Comparison of ENCODE assay signal across 9 cellular contexts in genomic region chr22:50756949-50757491, GRCh38. TPM values are rescaled to one million over a fixed set of nuclear protein-coding genes. Genes with fewer than 3 reads are reported as not detected.
A peak's percentile ranks its signal among the peaks of the same experiment; 100 is the strongest.
DNase-seq lines count a peak whose midpoint lies in the region; ATAC-seq, FAIRE-seq and TF ChIP-seq lines count a peak whose summit lies in the region.
"Not testable (repeated sequence)": the region's sequence is repeated elsewhere in the genome, so short reads cannot be mapped to it uniquely, and the experiment has no call there.
"Had no signal": no experiment of that assay in that cellular context is flagged by ENCODE, and none has a peak within 500 bp of the region (broad histone marks: within the 10 kb centered on the region; RNA-seq: fewer than 3 reads in every experiment).

No MANE protein-coding gene starts in this region.

- H3K27ac ChIP-seq in HepG2 (ENCODE audit: extremely low read length, insufficient read depth, low read length): peak overlapping the region; percentile 52
- not testable (repeated sequence) for H3K27ac ChIP-seq in skeletal muscle tissue (ENCODE audit: low read depth, low read length); testis

- peak overlapping the region; percentile 80 for H3K4me3 Mint-ChIP-seq in activated T-helper 2 cell treated with anti-CD3 and anti-CD28 coated beads, Interferon-gamma antibody, Interleukin-2, Interleukin-4, amounts not matched to agents 10 μg/mL and 5 μg/mL and 100 μg/mL, durations not matched to agents 14 hours and 24 hours and 36 hours (ENCODE audit: low read depth)
- H3K4me3 Mint-ChIP-seq in endothelial cell (ENCODE audit: unreplicated experiment): peak overlapping the region; percentile 97

- H3K4me3 ChIP-seq in HepG2 (replicated peaks in 1 of 3; ENCODE audit: insufficient read depth in 1 of 3, low read depth in 2 of 3, low read length in 3 of 3) (peak overlapping the region; percentile 54 to 64 (median 55)), skeletal muscle tissue (ENCODE audit: low read length in 3 of 3) (peak overlapping the region in 2 of 3 donors; percentile 67 to 68), testis (peak overlapping the region; percentile 46 to 61)

- H3K9ac ChIP-seq in ES-I3 (ENCODE audit: low read depth, low read length) (peak overlapping the region; percentile 50), HepG2 (ENCODE audit: insufficient read depth, low read depth, low read length) (peak overlapping the region; percentile 34; the same call in 1 of the 2 replicates)
- not testable (repeated sequence) for H3K9ac ChIP-seq in skeletal muscle tissue (ENCODE audit: low read depth in 1 of 3, low read length in 3 of 3)

- TSS peak; percentile 60 for BruUV-seq in HepG2 (replicated peaks; lab: Mats Ljungman, UMichigan)

- not testable (repeated sequence) for H2AFZ ChIP-seq in HepG2 (ENCODE audit: low read length)

- not testable (repeated sequence) for H3K9me3 ChIP-seq in ES-I3 (ENCODE audit: control insufficient read depth, insufficient read depth, low read length); HepG2 (ENCODE audit: low read length); skeletal muscle tissue (ENCODE audit: control insufficient read depth in 3 of 3, low read length in 3 of 3); testis

- peak overlapping the region; percentile 57 for H3K27ac Mint-ChIP-seq in activated T-helper 2 cell treated with anti-CD3 and anti-CD28 coated beads, Interferon-gamma antibody, Interleukin-2, Interleukin-4, amounts not matched to agents 10 μg/mL and 5 μg/mL and 100 μg/mL, durations not matched to agents 14 hours and 24 hours and 36 hours
- peak overlapping the region; percentile 85 for H3K27ac Mint-ChIP-seq in endothelial cell (ENCODE audit: unreplicated experiment)

- in situ Hi-C loops in HepG2 (cut with HindIII; ENCODE audit: extremely low pct_ligation_motif_present, low pct_unique_long_range_greater_than_20kb): not testable (repeated sequence)

- peaks cover 15% of the 10 kb centered on the region for H3K4me1 Mint-ChIP-seq in activated T-helper 2 cell treated with anti-CD3 and anti-CD28 coated beads, Interferon-gamma antibody, Interleukin-2, Interleukin-4, amounts not matched to agents 10 μg/mL and 5 μg/mL and 100 μg/mL, durations not matched to agents 14 hours and 24 hours and 36 hours (ENCODE audit: low read depth)
- H3K4me1 Mint-ChIP-seq in endothelial cell (ENCODE audit: unreplicated experiment): peaks cover 10% of the 10 kb centered on the region

- peak in 1 of 2 experiments; percentile 38; a peak in 1 of 4 replicates for TF ChIP-seq POLR2A in HepG2 (IDR thresholded peaks at IDR 0.05; ENCODE audit: insufficient read depth in 1 of 2, low read depth in 2 of 2, low read length in 2 of 2)
- not testable (repeated sequence) for TF ChIP-seq POLR2A in testis (IDR thresholded peaks at IDR 0.05)

- peak; percentile 8 for DNase-seq in NCI-H146 treated with DMSO at 0.1 percent for 48 hours (lab: John Stamatoyannopoulos, UW; ENCODE audit: unreplicated experiment)
- DNase-seq in T-helper 2 cell: peak in 4 of 5 experiments; percentile 13 to 65 (median 56)
- peak; percentile 58 for DNase-seq in activated T-helper 2 cell treated with anti-CD3 and anti-CD28 coated beads, Interferon-gamma antibody, Interleukin-2, Interleukin-4, amounts not matched to agents 10 μg/mL and 5 μg/mL and 100 μg/mL, durations not matched to agents 14 hours and 24 hours and 36 hours (ENCODE audit: low spot score)
- peak; percentile 47 for DNase-seq in endothelial cell (ENCODE audit: low spot score)
- peak; percentile 46 for DNase-seq in HepG2 (ENCODE audit: low spot score)
- peak; percentile 50 for DNase-seq in testis

- WGBS in HepG2 (ENCODE audit: low lambda C conversion rate): 0% methylated on average over 5 of the region's 24 CpGs
- 4 to 18% methylated on average over 12 to 24 of the region's 24 CpGs for WGBS in testis, 2 donors

- H3K27me3 Mint-ChIP-seq in activated T-helper 2 cell treated with anti-CD3 and anti-CD28 coated beads, Interferon-gamma antibody, Interleukin-2, Interleukin-4, amounts not matched to agents 10 μg/mL and 5 μg/mL and 100 μg/mL, durations not matched to agents 14 hours and 24 hours and 36 hours (ENCODE audit: low read depth): peaks cover 23% of the 10 kb centered on the region
- not testable (repeated sequence) for H3K27me3 Mint-ChIP-seq in endothelial cell (ENCODE audit: unreplicated experiment)

- H3K27me3 ChIP-seq in HepG2 (ENCODE audit: control insufficient read depth in 1 of 2, insufficient read depth in 2 of 2, low read length in 2 of 2); skeletal muscle tissue (ENCODE audit: control insufficient read depth in 3 of 3, insufficient read depth in 3 of 3, low read length in 3 of 3); testis: not testable (repeated sequence)

- TF ChIP-seq CTCF in endothelial cell (IDR thresholded peaks at IDR 0.05; ENCODE audit: unreplicated experiment); testis (IDR thresholded peaks at IDR 0.05): not testable (repeated sequence)
- peak; percentile 76 for TF ChIP-seq CTCF in HepG2 (CRISPR knock-in tag; IDR thresholded peaks at IDR 0.05)

- POLR2A ChIA-PET in HepG2 (lab: Yijun Ruan, JAX): interaction anchor here (0.8 to 1.2 kb wide), 4 partner anchors 57 to 231 kb away, joined by 3 to 7 read pairs (median 4); partner anchors contain the start of genes ARSA and SCO2

- TF ChIP-seq RAD21 in HepG2 (CRISPR knock-in tag; IDR thresholded peaks at IDR 0.05): not testable (repeated sequence)

- H3K4me2 ChIP-seq in HepG2 (ENCODE audit: low read depth, low read length): peak overlapping the region; percentile 73

- not testable (repeated sequence) for H3K36me3 ChIP-seq in ES-I3 (ENCODE audit: insufficient read depth, low read length); HepG2 (replicated peaks in 1 of 2; ENCODE audit: control insufficient read depth in 1 of 2, insufficient read depth in 2 of 2, low read length in 2 of 2); skeletal muscle tissue (ENCODE audit: control insufficient read depth in 3 of 3, insufficient read depth in 3 of 3, low read length in 3 of 3); testis (ENCODE audit: low read depth, missing control alignments)

- H3K9me3 Mint-ChIP-seq in activated T-helper 2 cell treated with anti-CD3 and anti-CD28 coated beads, Interferon-gamma antibody, Interleukin-2, Interleukin-4, amounts not matched to agents 10 μg/mL and 5 μg/mL and 100 μg/mL, durations not matched to agents 14 hours and 24 hours and 36 hours; endothelial cell (ENCODE audit: unreplicated experiment): not testable (repeated sequence)

- TF ChIP-seq EP300 in HepG2 (IDR thresholded peaks at IDR 0.05; ENCODE audit: low read depth in 2 of 2, low read length in 2 of 2); HepG2 (CRISPR knock-in tag; IDR thresholded peaks at IDR 0.05; ENCODE audit: borderline replicate concordance): not testable (repeated sequence)

- ATAC-seq in HepG2: not testable (repeated sequence)

- CTCF ChIA-PET in HepG2 (lab: Yijun Ruan, JAX; ENCODE audit: low intra/inter-chr PET ratio, low total read pairs): not testable (repeated sequence)

- not testable (repeated sequence) for H3K4me1 ChIP-seq in ES-I3 (ENCODE audit: insufficient read depth, low read length); HepG2 (ENCODE audit: insufficient read depth, low read length); skeletal muscle tissue (ENCODE audit: control insufficient read depth in 3 of 3, insufficient read depth in 3 of 3, low read length in 3 of 3); testis

- FAIRE-seq in HepG2 (lab: Jason Lieb, UNC): not testable (repeated sequence)

- intact Hi-C loops in activated T-helper 2 cell treated with anti-CD3 and anti-CD28 coated beads, Interferon-gamma antibody, Interleukin-2, Interleukin-4, amounts not matched to agents 10 μg/mL and 5 μg/mL and 100 μg/mL, durations not matched to agents 14 hours and 24 hours and 36 hours (cut with micrococcal nuclease); HepG2 (cut with micrococcal nuclease; ENCODE audit: unreplicated experiment); testis (cut with DNase I; ENCODE audit: low total_unique reads): not testable (repeated sequence)

- H3K36me3 Mint-ChIP-seq in activated T-helper 2 cell treated with anti-CD3 and anti-CD28 coated beads, Interferon-gamma antibody, Interleukin-2, Interleukin-4, amounts not matched to agents 10 μg/mL and 5 μg/mL and 100 μg/mL, durations not matched to agents 14 hours and 24 hours and 36 hours (ENCODE audit: low read depth); endothelial cell (ENCODE audit: low read depth, unreplicated experiment): not testable (repeated sequence)

- not testable (repeated sequence) for H3K79me2 ChIP-seq in HepG2 (ENCODE audit: insufficient read depth, low read length)

- not testable (repeated sequence) for H4K20me1 ChIP-seq in HepG2 (ENCODE audit: insufficient read depth, low read length)

RNA-seq across cellular contexts. Expression of gene ACR, which starts 19.0 kb away (rescaled TPM):
- total RNA-seq in activated T-helper 2 cell treated with anti-CD3 and anti-CD28 coated beads, Interferon-gamma antibody, Interleukin-2, Interleukin-4, amounts not matched to agents 10 μg/mL and 5 μg/mL and 100 μg/mL, durations not matched to agents 14 hours and 24 hours and 36 hours: not detected in 2 replicates
- 2.8 TPM for total RNA-seq in endothelial cell (ENCODE audit: unreplicated experiment)
- total RNA-seq in HepG2 (2016; rRNA removed; fragmentation: Illumina TruSeq; extraction: Trizol): not detected in 2 replicates
- total RNA-seq in HepG2 (2016; cell fraction: cytosol; rRNA removed; fragmentation: Illumina TruSeq; extraction: Trizol; ENCODE audit: low read depth): not detected in 2 replicates
- not detected in 2 replicates for total RNA-seq in HepG2 (2016; cell fraction: insoluble cytoplasmic fraction; rRNA removed; fragmentation: Illumina TruSeq; extraction: Trizol)
- not detected in 2 replicates for total RNA-seq in HepG2 (2016; cell fraction: membrane; rRNA removed; fragmentation: Illumina TruSeq; extraction: Trizol)
- not detected in 2 replicates for total RNA-seq in HepG2 (2016; cell fraction: nucleus; rRNA removed; fragmentation: Illumina TruSeq; extraction: Trizol)
- polyA plus RNA-seq in HepG2 (2011; rRNA removed): 0.15 and 0.29 TPM in 2 replicates
- polyA plus RNA-seq in HepG2 (2011; cell fraction: cytosol; rRNA removed): 0.04 and 0.12 TPM in 2 replicates
- polyA plus RNA-seq in HepG2 (2011; cell fraction: nucleus; rRNA removed): 0.51 and 0.73 TPM in 2 replicates
- polyA plus RNA-seq in HepG2 (2012): 0.44 TPM in 1 of 2 replicates, not detected in the other
- not detected in 2 replicates for polyA plus RNA-seq in HepG2 (2016; cell fraction: cytosol; fragmentation: Illumina TruSeq; extraction: Trizol; ENCODE audit: low read depth)
- polyA plus RNA-seq in HepG2 (2016; cell fraction: insoluble cytoplasmic fraction; fragmentation: Illumina TruSeq; extraction: Trizol; ENCODE audit: low read depth): not detected in 2 replicates
- polyA plus RNA-seq in HepG2 (2016; cell fraction: membrane; fragmentation: Illumina TruSeq; extraction: Trizol; ENCODE audit: low read depth): not detected in 2 replicates
- polyA plus RNA-seq in HepG2 (2016; cell fraction: nucleus; fragmentation: Illumina TruSeq; extraction: Trizol; ENCODE audit: insufficient read depth, low read depth): not detected in 2 replicates
- not detected in 2 replicates for polyA minus RNA-seq in HepG2 (2011; rRNA and poly(A)+ RNA removed; ENCODE audit: low replicate concordance)
- polyA minus RNA-seq in HepG2 (2011; cell fraction: cytosol; rRNA and poly(A)+ RNA removed): not detected in 2 replicates
- 0.62 and 0.77 TPM in 2 replicates for polyA minus RNA-seq in HepG2 (2011; cell fraction: nucleus; rRNA and poly(A)+ RNA removed)
- total RNA-seq in skeletal muscle tissue: 0.52 TPM
- total RNA-seq in testis: 10 to 100 TPM; 49.5 to 88.7 TPM
- 181 TPM for polyA plus RNA-seq in testis (ENCODE audit: insufficient read depth, low read depth, low replicate concordance)
- total RNA-seq: T-helper 2 cell treated with Interferon-gamma antibody and Interleukin-4, amounts not matched to agents 100 ng/mL and 5 ng/mL, for 36 hours had no signal

RNA-seq across cellular contexts. Expression of gene RABL2B, which starts 26.4 kb away (rescaled TPM):
- 34.9 and 35.7 TPM in 2 replicates for total RNA-seq in activated T-helper 2 cell treated with anti-CD3 and anti-CD28 coated beads, Interferon-gamma antibody, Interleukin-2, Interleukin-4, amounts not matched to agents 10 μg/mL and 5 μg/mL and 100 μg/mL, durations not matched to agents 14 hours and 24 hours and 36 hours
- total RNA-seq in endothelial cell (ENCODE audit: unreplicated experiment) (31.1 TPM), HepG2 (2016; rRNA removed; fragmentation: Illumina TruSeq; extraction: Trizol) (4.9 and 8.0 TPM in 2 replicates), skeletal muscle tissue (3.7 TPM), testis (10 to 100 TPM; 39.6 to 49.8 TPM)
- total RNA-seq in HepG2 (2016; cell fraction: cytosol; rRNA removed; fragmentation: Illumina TruSeq; extraction: Trizol; ENCODE audit: low read depth): 9.0 and 9.7 TPM in 2 replicates
- total RNA-seq in HepG2 (2016; cell fraction: insoluble cytoplasmic fraction; rRNA removed; fragmentation: Illumina TruSeq; extraction: Trizol): 4.5 and 7.5 TPM in 2 replicates
- total RNA-seq in HepG2 (2016; cell fraction: membrane; rRNA removed; fragmentation: Illumina TruSeq; extraction: Trizol): 5.4 and 9.1 TPM in 2 replicates
- total RNA-seq in HepG2 (2016; cell fraction: nucleus; rRNA removed; fragmentation: Illumina TruSeq; extraction: Trizol): 12.7 and 14.3 TPM in 2 replicates
- polyA plus RNA-seq in HepG2 (2011; rRNA removed) (27.9 and 28.3 TPM in 2 replicates), testis (ENCODE audit: insufficient read depth, low read depth, low replicate concordance) (51.6 TPM)
- 8.2 and 9.8 TPM in 2 replicates for polyA plus RNA-seq in HepG2 (2011; cell fraction: cytosol; rRNA removed)
- polyA plus RNA-seq in HepG2 (2011; cell fraction: nucleus; rRNA removed): 75.3 and 87.9 TPM in 2 replicates
- 9.5 and 9.6 TPM in 2 replicates for polyA plus RNA-seq in HepG2 (2012)
- 4.1 and 6.8 TPM in 2 replicates for polyA plus RNA-seq in HepG2 (2016; cell fraction: cytosol; fragmentation: Illumina TruSeq; extraction: Trizol; ENCODE audit: low read depth)
- 11.8 and 12.5 TPM in 2 replicates for polyA plus RNA-seq in HepG2 (2016; cell fraction: insoluble cytoplasmic fraction; fragmentation: Illumina TruSeq; extraction: Trizol; ENCODE audit: low read depth)
- polyA plus RNA-seq in HepG2 (2016; cell fraction: membrane; fragmentation: Illumina TruSeq; extraction: Trizol; ENCODE audit: low read depth): 8.9 and 10.0 TPM in 2 replicates
- polyA plus RNA-seq in HepG2 (2016; cell fraction: nucleus; fragmentation: Illumina TruSeq; extraction: Trizol; ENCODE audit: insufficient read depth, low read depth): 38.4 and 47.1 TPM in 2 replicates
- 16.1 and 22.0 TPM in 2 replicates for polyA minus RNA-seq in HepG2 (2011; rRNA and poly(A)+ RNA removed; ENCODE audit: low replicate concordance)
- polyA minus RNA-seq in HepG2 (2011; cell fraction: cytosol; rRNA and poly(A)+ RNA removed): 4.2 and 4.7 TPM in 2 replicates
- 21.5 and 23.5 TPM in 2 replicates for polyA minus RNA-seq in HepG2 (2011; cell fraction: nucleus; rRNA and poly(A)+ RNA removed)

Comparison
In these comparisons a context has a peak if more than half of its experiments do, and no peak if none do; other contexts are left out.
1. DNase-seq: peak in every context shown above with its lines; median percentile 58 in activated T-helper 2 cell treated with anti-CD3 and anti-CD28 coated beads, Interferon-gamma antibody, Interleukin-2, Interleukin-4, amounts not matched to agents 10 μg/mL and 5 μg/mL and 100 μg/mL, durations not matched to agents 14 hours and 24 hours and 36 hours; 56 in T-helper 2 cell; 50 in testis; 47 in endothelial cell; 46 in HepG2; 8 in NCI-H146 treated with DMSO at 0.1 percent for 48 hours.
2. RNA of gene ACR, which starts 19.0 kb away (total RNA-seq): 49.5 to 88.7 TPM in testis; 2.8 TPM in endothelial cell (single experiment), 0.52 TPM in skeletal muscle tissue (single experiment), not detected in activated T-helper 2 cell treated with anti-CD3 and anti-CD28 coated beads, Interferon-gamma antibody, Interleukin-2, Interleukin-4, amounts not matched to agents 10 μg/mL and 5 μg/mL and 100 μg/mL, durations not matched to agents 14 hours and 24 hours and 36 hours and not detected in HepG2; every median in the first group is over 10 times any median in the second.
3. Peak in every context shown above with its lines, with median percentiles within 50 percentile points of each other: H3K4me3 ChIP-seq.